8 cellular contexts compared by ENCODE assay signal in the genomic region with DNA sequence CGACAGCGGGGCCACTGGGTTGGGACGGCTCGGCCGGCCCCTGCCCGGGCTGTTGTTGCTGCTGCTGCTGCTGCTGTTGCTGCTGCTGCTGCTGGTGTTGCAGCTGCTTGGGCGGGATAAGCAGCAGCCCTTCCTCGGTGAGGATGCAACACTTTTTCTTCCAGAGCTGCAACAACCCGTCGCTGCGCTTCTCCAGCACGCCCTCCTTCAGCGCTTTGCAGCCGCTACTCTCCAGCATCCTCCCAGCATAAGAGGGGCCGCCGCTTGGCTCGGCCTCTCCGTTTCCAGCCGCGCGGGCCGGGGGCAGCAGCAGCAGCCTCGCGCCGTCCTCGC.
A peak's percentile ranks its signal among the peaks of the same experiment; 100 is the strongest.
DNase-seq lines count a peak whose midpoint lies in the region; ATAC-seq lines count a peak whose summit lies in the region.

No MANE protein-coding gene starts in this region.

- peak overlapping the region; percentile 27 for H3K27ac ChIP-seq in substantia nigra (ENCODE audit: low read depth, low read length, poor library complexity, severe bottlenecking)

- ATAC-seq in GM18508 (IDR thresholded peaks at IDR 0.05; ENCODE audit: insufficient read depth, unreplicated experiment) (peak; percentile 9), HG03064 (IDR thresholded peaks at IDR 0.05; ENCODE audit: low read depth, unreplicated experiment) (peak; percentile 22)

- H3K4me3 ChIP-seq in iPS-18c (ENCODE audit: insufficient read depth, low read depth, low read length), result peak overlapping the region; percentile 85

- no peaks in the 10 kb centered on the region for H3K9me3 ChIP-seq in iPS-18c (ENCODE audit: control insufficient read depth, insufficient read depth, low read length)

- peak; percentile 10 for DNase-seq in activated T-helper 9 cell treated with anti-CD3 and anti-CD28 coated beads, Interleukin-2, amount 50 U/mL, for 16 hours (ENCODE audit: low read depth)
- DNase-seq in substantia nigra (lab: John Stamatoyannopoulos, UW), result peak in 7 of 49 donors; percentile 36 to 65 (median 57)
- DNase-seq in NCI-H524 treated with DMSO at 0.1 percent for 48 hours (lab: John Stamatoyannopoulos, UW), result no peak
- DNase-seq in germinal center (ENCODE audit: low spot score), result no peak
- DNase-seq in NCI-H526 treated with DMSO at 0.1 percent for 48 hours (lab: John Stamatoyannopoulos, UW), result no peak
